ENCODE assay signal across 27 cellular contexts in genomic region chr2:199602896-199603482, GRCh38.
DNase-seq lines count a peak whose midpoint lies in the region; FAIRE-seq and TF ChIP-seq lines count a peak whose summit lies in the region.
"Had no signal": no experiment of that assay in that cellular context is flagged by ENCODE, and none has a peak within 500 bp of the region (broad histone marks: within the 10 kb centered on the region; RNA-seq: fewer than 3 reads in every experiment).

No MANE protein-coding gene starts in this region.

- CTCF ChIA-PET in A673 (lab: Charles Lee) (no interaction called here), H1 (lab: Charles Lee; ENCODE audit: partially characterized antibody) (interaction anchor here (1.0 to 2.3 kb wide), 8 partner anchors 9 to 138 kb away, joined by 3 to 7 read pairs (median 4); no protein-coding TSS in a partner anchor)

- H3K9me3 ChIP-seq in A673 (ENCODE audit: low read depth, low read length, poor library complexity, severe bottlenecking) (no peaks in the 10 kb centered on the region), H1 (ENCODE audit: insufficient read depth in 2 of 2, low read depth in 1 of 2, low read length in 1 of 2) (no peaks in the 10 kb centered on the region)
- H3K9me3 ChIP-seq: HAP-1, tibial nerve had no signal

- no peaks in the 10 kb centered on the region for H3K27me3 Mint-ChIP-seq in neural crest cell (ENCODE audit: low read depth)
- H3K27me3 Mint-ChIP-seq: central memory CD8-positive, alpha-beta T cell had no signal

- no peak for FAIRE-seq in H1 (lab: Jason Lieb, UNC)
- FAIRE-seq: islet of Langerhans, TTC549 had no signal

- H3K79me2 ChIP-seq in H1 (ENCODE audit: control insufficient read depth in 1 of 2, insufficient read depth in 2 of 2, low read length in 2 of 2) = no peaks in the 10 kb centered on the region
- H3K79me2 ChIP-seq: hepatocyte had no signal

- no peaks in the 10 kb centered on the region for H3K79me1 ChIP-seq in H1 (ENCODE audit: low read depth, low read length)

- no peak overlapping the region for H4K91ac ChIP-seq in H1 (replicated peaks; ENCODE audit: insufficient read length, low read length)

- H2AK5ac ChIP-seq in H1 (ENCODE audit: low read depth, low read length) = no peak overlapping the region

- H4K20me1 ChIP-seq in H1 (replicated peaks in 1 of 2; ENCODE audit: control insufficient read depth in 1 of 2, insufficient read depth in 2 of 2, low read length in 2 of 2) = no peaks in the 10 kb centered on the region
- H4K20me1 ChIP-seq: BLaER1 had no signal

- no peak overlapping the region for H3K9ac ChIP-seq in H1 (replicated peaks in 1 of 4; ENCODE audit: extremely low read depth in 1 of 4, low read depth in 3 of 4, low read length in 3 of 4)
- H3K9ac ChIP-seq: BLaER1 had no signal

- H2BK20ac ChIP-seq in H1 (ENCODE audit: low read length) = no peak overlapping the region

- H2BK120ac ChIP-seq in H1 (replicated peaks; ENCODE audit: low read depth, low read length) = no peak overlapping the region

- H3K4me3 ChIP-seq in A673 (ENCODE audit: low read depth, low read length, poor library complexity, severe bottlenecking) (no peak overlapping the region), H1 (ENCODE audit: extremely low read depth in 1 of 4, insufficient read depth in 2 of 4, low read depth in 3 of 4, low read length in 4 of 4) (no peak overlapping the region)
- H3K4me3 ChIP-seq: BLaER1, HAP-1, hepatocyte, lung had no signal

- no peak for TF ChIP-seq CTCF in A673 (conservative IDR thresholded peaks at IDR 0.05; ENCODE audit: low read depth, low read length)
- TF ChIP-seq CTCF in H1 (IDR thresholded peaks at IDR 0.05; ENCODE audit: control extremely low read depth in 1 of 3, insufficient read depth in 1 of 3, low read depth in 1 of 3, low read length in 3 of 3) = no peak
- no peak for TF ChIP-seq CTCF in neural crest cell (conservative IDR thresholded peaks at IDR 0.05)

- H2BK5ac ChIP-seq in H1 (ENCODE audit: low read depth, low read length) = no peak overlapping the region

- peaks cover 2% of the 10 kb centered on the region; the same call in 1 of the 2 replicates for H3K23me2 ChIP-seq in H1 (ENCODE audit: low read depth, low read length)

- H3K4me1 Mint-ChIP-seq in neural crest cell = peaks cover 29% of the 10 kb centered on the region
- H3K4me1 Mint-ChIP-seq: central memory CD8-positive, alpha-beta T cell had no signal

- no peaks in the 10 kb centered on the region for H3K36me3 Mint-ChIP-seq in neural crest cell (ENCODE audit: low read depth)

- H2AFZ ChIP-seq in H1 (ENCODE audit: low read length) = no peak overlapping the region

- no peak for TF ChIP-seq EP300 in H1 (IDR thresholded peaks at IDR 0.05; ENCODE audit: borderline replicate concordance in 1 of 2, low read depth in 2 of 2, low read length in 2 of 2)

- no peak overlapping the region for H3K4me3 Mint-ChIP-seq in neural crest cell
- H3K4me3 Mint-ChIP-seq: activated T-cell treated with anti-CD3 and anti-CD28 coated beads, Interleukin-2, amount 50 U/mL, for 4 hours; central memory CD8-positive, alpha-beta T cell had no signal

- no TSS peak for BruUV-seq in A673 (replicated peaks; lab: Mats Ljungman, UMichigan)

- H2BK15ac ChIP-seq in H1 (ENCODE audit: low read length) = no peak overlapping the region

- 95% methylated on average over 6 of the region's 6 CpGs; no CpG with 5 or more reads in 1 of the 2 experiments for WGBS in H1 (ENCODE audit: extremely low coverage in 1 of 2, insufficient coverage in 1 of 2, insufficient read length in 1 of 2, insufficient replicate concordance in 2 of 2, low coverage in 1 of 2, low lambda C conversion rate in 2 of 2, missing lambda C conversion rate in 1 of 2), 2 experiments

- H3K27ac ChIP-seq in A673 (ENCODE audit: low read depth, low read length, poor library complexity, severe bottlenecking) = peak overlapping the region; percentile 76
- no peak overlapping the region for H3K27ac ChIP-seq in H1 (ENCODE audit: low read depth, low read length)
- H3K27ac ChIP-seq: BLaER1, epithelial cell of prostate, hepatocyte had no signal

- H4K5ac ChIP-seq in H1 (ENCODE audit: insufficient read length, low read depth, low read length) = no peak overlapping the region

- no peak for TF ChIP-seq POLR2A in H1 (IDR thresholded peaks at IDR 0.05; ENCODE audit: control extremely low read depth in 1 of 2, low read depth in 2 of 2, low read length in 2 of 2)

- H3K27ac Mint-ChIP-seq in neural crest cell (ENCODE audit: unreplicated experiment) = peak overlapping the region; percentile 60

- TF ChIP-seq RAD21 in H1 (IDR thresholded peaks at IDR 0.05 in 1 of 2, conservative IDR thresholded peaks at IDR 0.05 in 1 of 2; ENCODE audit: low read depth in 2 of 2, low read length in 2 of 2) = no peak

- no peak overlapping the region for H3K23ac ChIP-seq in H1 (ENCODE audit: insufficient read length)

- no peak overlapping the region for H3K4ac ChIP-seq in H1 (replicated peaks; ENCODE audit: insufficient read length, low read depth, low read length)

- no peak overlapping the region for H2BK12ac ChIP-seq in H1 (ENCODE audit: low read depth, low read length)

- intact Hi-C loops in A673 (cut with micrococcal nuclease; ENCODE audit: unreplicated experiment) = loop anchor here (2.0 to 10.0 kb wide), 3 partner anchors 136 to 1288 kb away; no protein-coding TSS in a partner anchor

- H3K36me3 ChIP-seq in A673 (ENCODE audit: insufficient read depth, low read length, poor library complexity, severe bottlenecking) (no peaks in the 10 kb centered on the region), H1 (ENCODE audit: control insufficient read depth in 2 of 4, insufficient read depth in 4 of 4, low read length in 3 of 4) (no peaks in the 10 kb centered on the region)
- H3K36me3 ChIP-seq: BLaER1, HAP-1, tibial nerve had no signal

- H3K4me2 ChIP-seq in H1 (ENCODE audit: insufficient read depth in 1 of 2, low read depth in 2 of 2, low read length in 2 of 2) = peak overlapping the region in 1 of 2 experiments; percentile 71; a peak in 1 of 4 replicates
- H3K4me2 ChIP-seq: BLaER1 had no signal

- H3K56ac ChIP-seq in H1 (replicated peaks; ENCODE audit: insufficient read length, low read depth, low read length) = no peak overlapping the region

- no peak overlapping the region for H3K14ac ChIP-seq in H1 (ENCODE audit: insufficient read length)

- no peak overlapping the region for H4K8ac ChIP-seq in H1 (ENCODE audit: extremely low read depth, insufficient read depth, low read length)

- no peak overlapping the region for H3K18ac ChIP-seq in H1 (ENCODE audit: extremely low read depth, low read length)

- POLR2A ChIA-PET in A673 (lab: Charles Lee; ENCODE audit: low non-redundant PET) = interaction anchor here (0.9 kb wide), 1 partner anchor 1292 kb away, joined by 3 read pairs; no protein-coding TSS in a partner anchor
- POLR2A ChIA-PET in H1 (lab: Charles Lee; ENCODE audit: partially characterized antibody) = no interaction called here

- H3K27me3 ChIP-seq in A673 (replicated peaks; ENCODE audit: insufficient read depth, low read depth, low read length, poor library complexity) (no peaks in the 10 kb centered on the region), H1 (replicated peaks in 1 of 4; ENCODE audit: control insufficient read depth in 3 of 4, extremely low read depth in 1 of 4, insufficient read depth in 3 of 4, low read length in 3 of 4) (peaks cover 1 to 14% (median 12%) of the 10 kb centered on the region in 4 experiments)
- H3K27me3 ChIP-seq: BLaER1, tibial nerve had no signal

- H3K9me3 Mint-ChIP-seq in neural crest cell = no peaks in the 10 kb centered on the region
- H3K9me3 Mint-ChIP-seq: activated T-cell treated with anti-CD3 and anti-CD28 coated beads, Interleukin-2, amount 50 U/mL, for 4 hours; central memory CD8-positive, alpha-beta T cell had no signal

- DNase-seq in A673 (ENCODE audit: low spot score) (peak; percentile 80), SK-N-DZ (ENCODE audit: low spot score) (peak; percentile 85), H1 (ENCODE audit: low read depth in 1 of 2, low spot score in 2 of 2) (no peak), neural crest cell (ENCODE audit: low read depth, low spot score) (no peak), mesenteric fat pad (ENCODE audit: low spot score) (no peak), NCI-H345 treated with DMSO at 0.1 percent for 48 hours (lab: John Stamatoyannopoulos, UW; ENCODE audit: unreplicated experiment) (no peak), glomerular visceral epithelial cell (ENCODE audit: extremely low spot score) (no peak), HT-29 (ENCODE audit: low spot score) (no peak)
- DNase-seq: activated naive CD4-positive, alpha-beta T cell; activated T-cell treated with anti-CD3 and anti-CD28 coated beads, Interleukin-2, amount 50 U/mL, for 4 hours; amniotic stem cell; KG1; NCI-H1694; Right ventricle myocardium superior; stimulated activated CD4-positive, alpha-beta T cell treated with anti-CD3 and anti-CD28 coated beads, Interleukin-12 subunit alpha, Interleukin-12 subunit beta, amount 100 ng/mL, for 4 hours; stimulated activated CD4-positive, alpha-beta T cell treated with anti-CD3 and anti-CD28 coated beads, Interleukin-4, amount 100 ng/mL, for 4 hours; stimulated activated naive CD8-positive, alpha-beta T cell treated with anti-CD3 and anti-CD28 coated beads, Interleukin-15, Interleukin-2, amounts not matched to agents 100 U/mL and 50 U/mL, for 24 hours; T-helper 1 cell had no signal

- H3K4me1 ChIP-seq in A673 (ENCODE audit: insufficient read depth, low read length, poor library complexity, severe bottlenecking) (peaks cover 33% of the 10 kb centered on the region), H1 (replicated peaks in 1 of 4; ENCODE audit: control insufficient read depth in 3 of 4, insufficient read depth in 4 of 4, low read length in 3 of 4) (peaks cover 0 to 5% (median 0%) of the 10 kb centered on the region in 4 experiments; a peak in 1 of 7 replicates)
- H3K4me1 ChIP-seq: HAP-1, tibial nerve had no signal

TF ChIP-seq in H1, 55 proteins besides CTCF, POLR2A, EP300 and RAD21 (continues in another document):
- TF ChIP-seq MAFK (IDR thresholded peaks at IDR 0.05; ENCODE audit: low read depth, low read length) (peak; percentile 54), USF2 (IDR thresholded peaks at IDR 0.05; ENCODE audit: low read length) (no peak), HDAC2 (IDR thresholded peaks at IDR 0.05; ENCODE audit: borderline replicate concordance in 1 of 2, low read depth in 2 of 2, low read length in 2 of 2) (no peak)

Comparison
In these comparisons a context has a peak if more than half of its experiments do, and no peak if none do; other contexts are left out.
1. DNase-seq: peak in A673 (single experiment) and SK-N-DZ (single experiment); none in H1 (0 of 2), neural crest cell (single experiment), mesenteric fat pad (single experiment), NCI-H345 treated with DMSO at 0.1 percent for 48 hours (single experiment), glomerular visceral epithelial cell (single experiment) and HT-29 (single experiment).